ENCODE assay signal across 15 cellular contexts in the genomic region with DNA sequence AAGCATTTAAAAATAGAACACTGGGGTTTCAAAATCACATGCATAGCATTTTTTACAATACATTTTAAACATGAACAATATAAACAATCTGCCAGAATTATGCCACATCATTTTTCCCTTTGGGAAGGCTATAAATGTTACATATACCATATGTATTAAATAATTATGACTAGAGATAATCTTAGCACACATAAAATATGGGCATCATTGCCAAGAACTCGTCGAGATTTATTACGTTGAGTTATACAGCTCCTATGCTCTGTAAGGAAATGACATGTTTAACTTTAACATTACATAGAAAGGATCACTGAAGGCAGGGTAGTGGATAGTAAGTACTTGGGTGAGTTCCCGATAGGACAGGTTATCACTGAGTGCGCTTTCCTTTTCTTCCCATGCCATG.
"Had no signal": no experiment of that assay in that cellular context is flagged by ENCODE, and none has a peak within 500 bp of the region (broad histone marks: within the 10 kb centered on the region; RNA-seq: fewer than 3 reads in every experiment).

No MANE protein-coding gene starts in this region.

- H3K4me1 Mint-ChIP-seq: activated CD4-positive, alpha-beta T cell treated with anti-CD3 and anti-CD28 coated beads, Interleukin-2, amount 10 ng/mL, durations not matched to agents 7 days and 5 days; stimulated activated naive CD8-positive, alpha-beta T cell treated with anti-CD3 and anti-CD28 coated beads, Interleukin-15, amount 100 ng/mL, for 72 hours had no signal

- H3K9me3 Mint-ChIP-seq: activated CD4-positive, alpha-beta T cell treated with anti-CD3 and anti-CD28 coated beads, Interleukin-2, amount 10 ng/mL, durations not matched to agents 7 days and 5 days; activated T-cell treated with anti-CD3 and anti-CD28 coated beads, Interleukin-2, amount 50 U/mL, for 72 hours; dendritic cell treated with granulocyte-macrophage colony-stimulating factor and Interleukin-4, amounts not matched to agents 40 ng/mL and 50 ng/mL, for 4 days; neural crest cell; stimulated activated naive CD8-positive, alpha-beta T cell treated with anti-CD3 and anti-CD28 coated beads, Interleukin-15, amount 100 ng/mL, for 72 hours had no signal

- H3K27ac Mint-ChIP-seq: activated CD4-positive, alpha-beta T cell treated with anti-CD3 and anti-CD28 coated beads, Interleukin-2, amount 10 ng/mL, durations not matched to agents 7 days and 5 days; activated naive CD8-positive, alpha-beta T cell; activated T-cell treated with anti-CD3 and anti-CD28 coated beads, Interleukin-2, amount 50 U/mL, for 72 hours; dendritic cell treated with granulocyte-macrophage colony-stimulating factor and Interleukin-4, amounts not matched to agents 40 ng/mL and 50 ng/mL, for 4 days; stimulated activated naive CD8-positive, alpha-beta T cell treated with anti-CD3 and anti-CD28 coated beads, Interleukin-15, amount 100 ng/mL, for 72 hours; type B pancreatic cell had no signal

- H3K4me3 ChIP-seq: ovary had no signal

- H3K36me3 Mint-ChIP-seq: activated naive CD8-positive, alpha-beta T cell had no signal

- H3K4me3 Mint-ChIP-seq: activated CD4-positive, alpha-beta T cell treated with anti-CD3 and anti-CD28 coated beads, Interleukin-2, amount 10 ng/mL, durations not matched to agents 7 days and 5 days; activated naive CD8-positive, alpha-beta T cell; activated T-cell treated with anti-CD3 and anti-CD28 coated beads, Interleukin-2, amount 50 U/mL, for 72 hours; dendritic cell treated with granulocyte-macrophage colony-stimulating factor and Interleukin-4, amounts not matched to agents 40 ng/mL and 50 ng/mL, for 4 days; neural crest cell; stimulated activated naive CD8-positive, alpha-beta T cell treated with anti-CD3 and anti-CD28 coated beads, Interleukin-15, amount 100 ng/mL, for 72 hours; type B pancreatic cell had no signal

- ATAC-seq: activated T-cell treated with anti-CD3 and anti-CD28 coated beads, Interleukin-2, amount 50 U/mL, for 72 hours; stimulated activated naive CD8-positive, alpha-beta T cell treated with anti-CD3 and anti-CD28 coated beads, Interleukin-15, amount 100 ng/mL, for 72 hours had no signal

- H3K36me3 ChIP-seq: brain microvascular endothelial cell, ovary had no signal

- H3K9me3 ChIP-seq: ovary had no signal

- H3K27me3 ChIP-seq: brain microvascular endothelial cell, ovary had no signal

- H3K27me3 Mint-ChIP-seq: activated naive CD8-positive, alpha-beta T cell; stimulated activated naive CD8-positive, alpha-beta T cell treated with anti-CD3 and anti-CD28 coated beads, Interleukin-15, amount 100 ng/mL, for 72 hours; type B pancreatic cell had no signal

- DNase-seq: activated CD4-positive, alpha-beta T cell treated with anti-CD3 and anti-CD28 coated beads, Interleukin-2, amount 10 ng/mL, durations not matched to agents 7 days and 5 days; activated CD8-positive, alpha-beta memory T cell treated with anti-CD3 and anti-CD28 coated beads, Interleukin-2, amount 50 U/mL, for 48 hours; activated gamma-delta T cell treated with Interleukin-2 at 50 U/mL for 16 hours; activated T-cell treated with anti-CD3 and anti-CD28 coated beads, Interleukin-2, amount 50 U/mL, for 72 hours; brain microvascular endothelial cell; effector memory CD4-positive, alpha-beta T cell; hypothalamus; ovary; stimulated activated CD4-positive, alpha-beta T cell treated with anti-CD3 and anti-CD28 coated beads, Interleukin-1b, Interleukin-23, amount 100 ng/mL, for 48 hours; stimulated activated naive CD8-positive, alpha-beta T cell treated with anti-CD3 and anti-CD28 coated beads, Interleukin-15, amount 100 ng/mL, for 72 hours; T-helper 2 cell had no signal

- H3K27ac ChIP-seq: brain microvascular endothelial cell, ovary had no signal
